ENCODE assay signal across 8 cellular contexts in the genomic region with DNA sequence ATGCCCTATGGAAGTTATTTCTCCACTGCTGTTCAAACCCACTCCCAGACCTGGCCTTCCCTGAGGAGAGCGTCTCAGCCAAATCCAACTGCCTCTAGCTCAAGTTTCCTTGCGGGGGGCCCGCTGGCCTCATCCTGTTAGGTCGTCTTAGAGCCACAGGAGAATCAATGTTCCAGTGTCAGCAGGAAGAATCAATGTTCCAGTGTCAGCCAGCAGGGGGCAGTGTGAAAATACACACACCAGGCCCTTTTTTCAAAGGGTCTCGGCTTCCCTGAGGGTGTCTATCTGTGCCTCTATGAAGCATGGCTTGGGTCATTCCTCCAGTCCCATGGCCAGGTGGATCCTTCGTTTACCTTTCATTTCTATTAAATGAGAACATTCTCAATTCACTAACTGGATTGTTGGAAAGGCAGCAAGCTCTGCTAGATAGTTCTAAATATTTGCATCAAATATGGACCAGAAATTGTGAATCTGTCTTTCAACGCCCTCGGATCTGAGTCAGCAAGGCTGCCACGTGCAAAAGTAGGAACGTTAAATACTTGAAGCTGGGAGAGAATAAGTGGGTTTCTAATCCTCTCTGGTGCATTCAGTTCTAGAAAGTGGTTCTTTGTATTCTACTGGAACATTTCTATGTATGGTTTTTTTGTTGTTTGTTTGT. TPM values are rescaled to one million over a fixed set of nuclear protein-coding genes. Genes with fewer than 3 reads are reported as not detected.
A peak's percentile ranks its signal among the peaks of the same experiment; 100 is the strongest.
DNase-seq lines count a peak whose midpoint lies in the region; ATAC-seq and TF ChIP-seq lines count a peak whose summit lies in the region.

No MANE protein-coding gene starts in this region.

- no peaks in the 10 kb centered on the region for H3K9me3 Mint-ChIP-seq in activated CD4-positive, alpha-beta memory T cell treated with anti-CD3 and anti-CD28 coated beads for 36 hours
- no peaks in the 10 kb centered on the region for H3K9me3 Mint-ChIP-seq in effector memory CD8-positive, alpha-beta T cell
- H3K9me3 Mint-ChIP-seq in neural progenitor cell = no peaks in the 10 kb centered on the region

- H3F3A ChIP-seq in neural progenitor cell (ENCODE audit: low read depth) = no peaks in the 10 kb centered on the region

- peak overlapping the region; percentile 74 for H2AFZ ChIP-seq in neural progenitor cell (replicated peaks)

- H3K4me3 ChIP-seq in neural progenitor cell (no peak overlapping the region), tibial nerve (no peak overlapping the region)

- peak; percentile 82 for TF ChIP-seq CTCF in neural progenitor cell (IDR thresholded peaks at IDR 0.05)
- TF ChIP-seq CTCF in tibial nerve (IDR thresholded peaks at IDR 0.05) = peak; percentile 52 to 80 (median 57)

- H3K27ac ChIP-seq in neural progenitor cell (no peak overlapping the region), tibial nerve (no peak overlapping the region)

- H3K4me1 ChIP-seq in neural progenitor cell (no peaks in the 10 kb centered on the region), tibial nerve (no peaks in the 10 kb centered on the region)

- TF ChIP-seq EP300 in tibial nerve (IDR thresholded peaks at IDR 0.05) = no peak

- H3K9me3 ChIP-seq in neural progenitor cell (ENCODE audit: low read depth) (no peaks in the 10 kb centered on the region), tibial nerve (no peaks in the 10 kb centered on the region)

- H3K79me2 ChIP-seq in neural progenitor cell (ENCODE audit: low read depth) = no peaks in the 10 kb centered on the region

- H4K20me1 ChIP-seq in neural progenitor cell (ENCODE audit: low read depth) = no peaks in the 10 kb centered on the region

- POLR2A ChIA-PET in activated CD4-positive, alpha-beta memory T cell treated with anti-CD3 and anti-CD28 coated beads for 36 hours (lab: Charles Lee) = interaction anchor here (1.1 kb wide), 1 partner anchor 326 kb away, joined by 3 read pairs; no protein-coding TSS in a partner anchor

- H3K9ac ChIP-seq in neural progenitor cell = no peak overlapping the region

- CTCF ChIA-PET in activated CD4-positive, alpha-beta memory T cell treated with anti-CD3 and anti-CD28 coated beads for 36 hours (lab: Charles Lee) = interaction anchor here (0.8 to 4.5 kb wide), 23 partner anchors 9 to 364 kb away, joined by 3 to 33 read pairs (median 5); partner anchors contain the start of gene PRND

- 26% methylated on average over 10 of the region's 10 CpGs for WGBS in tibial nerve, 2 donors

- H3K27ac Mint-ChIP-seq in activated CD4-positive, alpha-beta memory T cell treated with anti-CD3 and anti-CD28 coated beads for 36 hours = no peak overlapping the region
- H3K27ac Mint-ChIP-seq in effector memory CD8-positive, alpha-beta T cell = peak overlapping the region in 1 of 2 donors; percentile 76
- H3K27ac Mint-ChIP-seq in neural progenitor cell = no peak overlapping the region

- no peaks in the 10 kb centered on the region for H3K36me3 Mint-ChIP-seq in activated CD4-positive, alpha-beta memory T cell treated with anti-CD3 and anti-CD28 coated beads for 36 hours
- H3K36me3 Mint-ChIP-seq in effector memory CD8-positive, alpha-beta T cell (ENCODE audit: insufficient read depth) = no peaks in the 10 kb centered on the region
- H3K36me3 Mint-ChIP-seq in neural progenitor cell = no peaks in the 10 kb centered on the region

- H3K27me3 Mint-ChIP-seq in activated CD4-positive, alpha-beta memory T cell treated with anti-CD3 and anti-CD28 coated beads for 36 hours = peaks cover 7% of the 10 kb centered on the region
- peaks cover 20 to 45% of the 10 kb centered on the region in 2 donors for H3K27me3 Mint-ChIP-seq in effector memory CD8-positive, alpha-beta T cell
- H3K27me3 Mint-ChIP-seq in neural progenitor cell (ENCODE audit: insufficient read depth, low read depth) = peaks cover 5% of the 10 kb centered on the region

- no peak overlapping the region for H3K4me3 Mint-ChIP-seq in activated CD4-positive, alpha-beta memory T cell treated with anti-CD3 and anti-CD28 coated beads for 36 hours
- no peak overlapping the region for H3K4me3 Mint-ChIP-seq in effector memory CD8-positive, alpha-beta T cell
- H3K4me3 Mint-ChIP-seq in neural progenitor cell = no peak overlapping the region

- DNase-seq in NCI-H2171 treated with DMSO at 0.1 percent for 48 hours (lab: John Stamatoyannopoulos, UW) (peak; percentile 22), NCI-H2171 (lab: John Stamatoyannopoulos, UW) (no peak), NCI-H1092 treated with DMSO at 0.1 percent for 48 hours (lab: John Stamatoyannopoulos, UW) (peak; percentile 46), neural progenitor cell (ENCODE audit: low spot score) (peak; percentile 77), tibial nerve (ENCODE audit: low spot score in 2 of 2) (peak; percentile 52 to 79), putamen (ENCODE audit: low spot score) (no peak)
- DNase-seq in activated CD4-positive, alpha-beta memory T cell treated with anti-CD3 and anti-CD28 coated beads for 36 hours = peak; percentile 77
- DNase-seq in effector memory CD8-positive, alpha-beta T cell = peak; percentile 58 to 69 (median 63)

- H3K4me1 Mint-ChIP-seq in activated CD4-positive, alpha-beta memory T cell treated with anti-CD3 and anti-CD28 coated beads for 36 hours (ENCODE audit: low read depth) = no peaks in the 10 kb centered on the region
- peaks cover 4% of the 10 kb centered on the region in 2 donors for H3K4me1 Mint-ChIP-seq in effector memory CD8-positive, alpha-beta T cell (ENCODE audit: low read depth in 2 of 2)
- no peaks in the 10 kb centered on the region for H3K4me1 Mint-ChIP-seq in neural progenitor cell

- no peak for TF ChIP-seq POLR2A in tibial nerve (IDR thresholded peaks at IDR 0.05)

- no peak overlapping the region for H3K4me2 ChIP-seq in neural progenitor cell

- ATAC-seq in effector memory CD8-positive, alpha-beta T cell (replicated peaks) = peak; percentile 60

- H3K27me3 ChIP-seq in neural progenitor cell = peaks cover 8% of the 10 kb centered on the region
- no peaks in the 10 kb centered on the region for H3K27me3 ChIP-seq in tibial nerve

- intact Hi-C loops in activated CD4-positive, alpha-beta memory T cell treated with anti-CD3 and anti-CD28 coated beads for 36 hours (cut with micrococcal nuclease) = loop anchor here (1.0 kb wide), 1 partner anchor 215 kb away; no protein-coding TSS in a partner anchor

- H3K36me3 ChIP-seq in neural progenitor cell (no peaks in the 10 kb centered on the region), tibial nerve (no peaks in the 10 kb centered on the region)

RNA-seq across cellular contexts. Expression of gene PRND, which starts 19.2 kb away (rescaled TPM):
- total RNA-seq in activated CD4-positive, alpha-beta memory T cell treated with anti-CD3 and anti-CD28 coated beads for 36 hours = not detected
- total RNA-seq in neural progenitor cell (ENCODE audit: low replicate concordance) (not detected in 2 replicates), tibial nerve (under 1 TPM in 1 of 4 donors, not detected in 3; under 0.01 TPM)

RNA-seq across cellular contexts. Expression of gene PRNP, which starts 54.6 kb away (rescaled TPM):
- total RNA-seq in activated CD4-positive, alpha-beta memory T cell treated with anti-CD3 and anti-CD28 coated beads for 36 hours = 10 to 100 TPM; 53.2 to 54.6 TPM
- total RNA-seq in neural progenitor cell (ENCODE audit: low replicate concordance) (4.2 and 5.4 TPM in 2 replicates), tibial nerve (100 to 1,000 TPM; 119 to 224 (median 202) TPM)

Comparison
In these comparisons a context has a peak if more than half of its experiments do, and no peak if none do; other contexts are left out.
1. DNase-seq: peak in NCI-H2171 treated with DMSO at 0.1 percent for 48 hours (single experiment), NCI-H1092 treated with DMSO at 0.1 percent for 48 hours (single experiment), activated CD4-positive, alpha-beta memory T cell treated with anti-CD3 and anti-CD28 coated beads for 36 hours (single experiment), effector memory CD8-positive, alpha-beta T cell (3 of 3), neural progenitor cell (single experiment) and tibial nerve (2 of 2); none in NCI-H2171 (single experiment) and putamen (single experiment).